In the genomic region with DNA sequence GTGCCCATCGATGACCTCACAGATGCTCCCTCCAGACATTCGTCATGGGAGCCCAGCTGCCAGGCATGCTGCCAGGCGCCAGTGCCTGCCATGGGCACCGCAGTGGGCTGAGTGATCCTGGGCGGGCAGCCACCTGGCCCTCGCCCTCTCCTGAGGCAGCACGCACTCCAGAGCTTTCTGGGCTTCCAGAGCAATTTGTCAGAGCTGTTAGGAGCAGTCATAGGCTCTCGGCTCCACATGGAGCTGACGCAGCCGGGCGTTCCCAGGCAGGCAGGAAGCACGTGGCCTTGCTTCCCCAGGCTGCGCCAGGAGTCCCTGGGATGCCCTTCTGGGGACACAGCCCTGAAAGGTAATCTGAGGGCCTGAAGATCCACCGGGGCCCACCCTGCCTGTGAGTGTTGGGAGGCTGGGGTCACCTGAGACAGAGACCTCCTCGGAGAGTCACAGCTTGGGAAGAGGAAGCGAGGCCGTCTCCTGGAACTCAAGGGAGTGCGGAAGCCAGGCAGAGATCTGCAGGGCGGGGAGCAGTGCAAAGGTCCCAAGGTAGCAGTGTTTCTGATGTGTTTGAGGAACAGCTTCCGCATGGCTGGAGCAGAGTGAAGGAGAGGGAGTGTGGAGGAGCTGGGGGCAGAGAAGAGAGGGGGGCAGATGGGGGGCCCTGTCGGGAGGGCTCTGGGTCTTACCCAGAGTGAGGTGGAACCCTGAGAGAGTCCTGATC, we compare ENCODE assay signal across 9 cellular contexts. TPM values are rescaled to one million over a fixed set of nuclear protein-coding genes. Genes with fewer than 3 reads are reported as not detected.
DNase-seq lines count a peak whose midpoint lies in the region; TF ChIP-seq lines count a peak whose summit lies in the region.
"Had no signal": no experiment of that assay in that cellular context is flagged by ENCODE, and none has a peak within 500 bp of the region (broad histone marks: within the 10 kb centered on the region; RNA-seq: fewer than 3 reads in every experiment).

No MANE protein-coding gene starts in this region.

- H3K4me1 ChIP-seq in left ventricle myocardium inferior (peaks cover 12% of the 10 kb centered on the region), suprapubic skin (peaks cover 7% of the 10 kb centered on the region)

- in situ Hi-C loops in brain microvascular endothelial cell (cut with HindIII; ENCODE audit: low pct_ligation_motif_present, low sequenced_read_pairs), result no loop called here

- H3K27ac ChIP-seq in left ventricle myocardium inferior (replicated peaks) (peak overlapping the region; percentile 84), suprapubic skin (peak overlapping the region; percentile 72), brain microvascular endothelial cell (no peak overlapping the region)
- H3K27ac ChIP-seq: 22Rv1 had no signal

- WGBS in suprapubic skin, result 65% methylated on average over 11 of the region's 21 CpGs

- DNase-seq in NCI-H1436 (lab: John Stamatoyannopoulos, UW) (peak; percentile 53), NCI-H1436 treated with DMSO at 0.1 percent for 48 hours (lab: John Stamatoyannopoulos, UW) (no peak), anterior cingulate cortex (lab: John Stamatoyannopoulos, UW) (peak; percentile 15 to 97 (median 85)), left ventricle myocardium inferior (peak; percentile 86), suprapubic skin (ENCODE audit: low spot score in 2 of 2) (peak in 1 of 2 donors; percentile 81), NCI-H82 treated with DMSO at 0.1 percent for 48 hours (lab: John Stamatoyannopoulos, UW; ENCODE audit: unreplicated experiment) (no peak), brain microvascular endothelial cell (no peak), T-helper 9 cell (no peak)

- no peak for TF ChIP-seq CTCF in left ventricle myocardium inferior (IDR thresholded peaks at IDR 0.05; ENCODE audit: borderline replicate concordance)
- TF ChIP-seq CTCF in suprapubic skin (IDR thresholded peaks at IDR 0.05), result no peak
- no peak for TF ChIP-seq CTCF in brain microvascular endothelial cell (IDR thresholded peaks at IDR 0.05; ENCODE audit: low read depth, low read length, missing control alignments)

- intact Hi-C loops in left ventricle myocardium inferior (cut with micrococcal nuclease), result no loop called here

- H3K27me3 ChIP-seq in left ventricle myocardium inferior (ENCODE audit: low read depth) (no peaks in the 10 kb centered on the region), suprapubic skin (no peaks in the 10 kb centered on the region), brain microvascular endothelial cell (replicated peaks) (no peaks in the 10 kb centered on the region)

- peaks cover under 1% of the 10 kb centered on the region for H3K36me3 ChIP-seq in left ventricle myocardium inferior
- H3K36me3 ChIP-seq in suprapubic skin, result peaks cover 5% of the 10 kb centered on the region
- H3K36me3 ChIP-seq in brain microvascular endothelial cell (replicated peaks), result peaks cover 14% of the 10 kb centered on the region

- no peak for TF ChIP-seq EP300 in suprapubic skin (IDR thresholded peaks at IDR 0.05)

- no peak for TF ChIP-seq POLR2A in suprapubic skin (IDR thresholded peaks at IDR 0.05)

- no peaks in the 10 kb centered on the region for H3K9me3 ChIP-seq in left ventricle myocardium inferior (replicated peaks)
- no peaks in the 10 kb centered on the region for H3K9me3 ChIP-seq in suprapubic skin

- peak overlapping the region; percentile 43 for H3K4me3 ChIP-seq in left ventricle myocardium inferior
- H3K4me3 ChIP-seq in suprapubic skin, result no peak overlapping the region
- H3K4me3 ChIP-seq in brain microvascular endothelial cell (ENCODE audit: low read depth, low read length), result no peak overlapping the region

RNA-seq across cellular contexts. Expression of a gene that starts 50.5 kb away (rescaled TPM):
- total RNA-seq in left ventricle myocardium inferior (0.49 TPM), suprapubic skin (1 to 10 TPM in 1 of 4 donors, not detected in 3; 1.1 TPM)

Comparison
In these comparisons a context has a peak if more than half of its experiments do, and no peak if none do; other contexts are left out.
1. DNase-seq: peak in NCI-H1436 (single experiment), anterior cingulate cortex (58 of 58) and left ventricle myocardium inferior (single experiment); none in NCI-H1436 treated with DMSO at 0.1 percent for 48 hours (single experiment), NCI-H82 treated with DMSO at 0.1 percent for 48 hours (single experiment), brain microvascular endothelial cell (single experiment) and T-helper 9 cell (single experiment).